Comparison of ENCODE assay signal across 13 cellular contexts in genomic region chr2:160695402-160696060, GRCh38.
DNase-seq lines count a peak whose midpoint lies in the region; ATAC-seq and TF ChIP-seq lines count a peak whose summit lies in the region.
"Had no signal": no experiment of that assay in that cellular context is flagged by ENCODE, and none has a peak within 500 bp of the region (broad histone marks: within the 10 kb centered on the region; RNA-seq: fewer than 3 reads in every experiment).

No MANE protein-coding gene starts in this region.

- DNase-seq in DMS53 (lab: John Stamatoyannopoulos, UW), result peak; percentile 58
- DNase-seq in NCI-H1105 (lab: John Stamatoyannopoulos, UW), result peak; percentile 72
- DNase-seq in myocyte (ENCODE audit: low read depth), result peak; percentile 84
- no peak for DNase-seq in suprapubic skin (ENCODE audit: low spot score in 2 of 2)
- DNase-seq in NCI-H146 treated with DMSO at 0.1 percent for 48 hours (lab: John Stamatoyannopoulos, UW; ENCODE audit: unreplicated experiment), result no peak
- DNase-seq: C1 segment of cervical spinal cord, HFFc6, Kasumi-1, posterior cingulate gyrus, WERI-Rb-1 had no signal

- no peaks in the 10 kb centered on the region for H3K27me3 ChIP-seq in suprapubic skin

- TF ChIP-seq CTCF in suprapubic skin (IDR thresholded peaks at IDR 0.05), result no peak

- 52% methylated on average over 3 of the region's 3 CpGs for WGBS in suprapubic skin

- H3K27ac ChIP-seq in suprapubic skin, result no peak overlapping the region
- H3K27ac ChIP-seq: WERI-Rb-1 had no signal

- ATAC-seq in SK-N-SH treated with all-trans-retinoic acid at 6 μM for 48 hours, result peak; percentile 78
- no peak for ATAC-seq in GM19023 (IDR thresholded peaks at IDR 0.05; ENCODE audit: unreplicated experiment)
- ATAC-seq in HG03378 (IDR thresholded peaks at IDR 0.05; ENCODE audit: unreplicated experiment), result no peak

- TF ChIP-seq EP300 in suprapubic skin (IDR thresholded peaks at IDR 0.05), result no peak

- H3K4me1 ChIP-seq in suprapubic skin, result no peaks in the 10 kb centered on the region

- H3K36me3 ChIP-seq in suprapubic skin, result no peaks in the 10 kb centered on the region
- H3K36me3 ChIP-seq: WERI-Rb-1 had no signal

- TF ChIP-seq POLR2A in suprapubic skin (IDR thresholded peaks at IDR 0.05), result no peak

- no peaks in the 10 kb centered on the region for H3K9me3 ChIP-seq in suprapubic skin

- no peak overlapping the region for H3K4me3 ChIP-seq in suprapubic skin

TF ChIP-seq in SK-N-SH treated with all-trans-retinoic acid at 6 μM for 48 hours, 23 proteins besides CTCF, POLR2A, EP300 and RAD21:
- no peak for TF ChIP-seq RARB (CRISPR knock-in tag; IDR thresholded peaks at IDR 0.05)
- no peak for TF ChIP-seq BACH2 (CRISPR knock-in tag; IDR thresholded peaks at IDR 0.05; ENCODE audit: borderline replicate concordance)
- no peak for TF ChIP-seq OSR1 (CRISPR knock-in tag; IDR thresholded peaks at IDR 0.05)
- TF ChIP-seq GLIS3 (CRISPR knock-in tag; IDR thresholded peaks at IDR 0.05), result no peak
- TF ChIP-seq ZNF8 (CRISPR knock-in tag; IDR thresholded peaks at IDR 0.05), result no peak
- TF ChIP-seq CSRNP3 (CRISPR knock-in tag; IDR thresholded peaks at IDR 0.05), result no peak
- TF ChIP-seq ZNF70 (CRISPR knock-in tag; IDR thresholded peaks at IDR 0.05), result no peak
- TF ChIP-seq PPARA (CRISPR knock-in tag; IDR thresholded peaks at IDR 0.05; ENCODE audit: borderline replicate concordance), result no peak
- TF ChIP-seq TSHZ2 (CRISPR knock-in tag; IDR thresholded peaks at IDR 0.05), result no peak
- no peak for TF ChIP-seq ZFP30 (CRISPR knock-in tag; IDR thresholded peaks at IDR 0.05)

Comparison
In these comparisons a context has a peak if more than half of its experiments do, and no peak if none do; other contexts are left out.
1. DNase-seq: peak in DMS53 (single experiment), NCI-H1105 (single experiment) and myocyte (single experiment); none in suprapubic skin (0 of 2) and NCI-H146 treated with DMSO at 0.1 percent for 48 hours (single experiment).